8 cellular contexts compared by ENCODE assay signal in genomic region chr12:124565071-124565491, GRCh38. TPM values are rescaled to one million over a fixed set of nuclear protein-coding genes. Genes with fewer than 3 reads are reported as not detected.
DNase-seq lines count a peak whose midpoint lies in the region; ATAC-seq, FAIRE-seq and TF ChIP-seq lines count a peak whose summit lies in the region.

No MANE protein-coding gene starts in this region.

- H3K27me3 Mint-ChIP-seq in activated naive CD8-positive, alpha-beta T cell treated with anti-CD3 and anti-CD28 coated beads, Interleukin-2, amount 10 ng/mL, durations not matched to agents 7 days and 5 days, result peaks cover 2% of the 10 kb centered on the region

- intact Hi-C loops in kidney (cut with DNase I), result loop anchor here (10.0 kb wide), 1 partner anchor 200 kb away; no protein-coding TSS in a partner anchor
- intact Hi-C loops in tibial artery (cut with DNase I; ENCODE audit: low total_unique reads), result loop anchor here (5.0 kb wide), 4 partner anchors 108 to 202 kb away; no protein-coding TSS in a partner anchor

- no peak overlapping the region for H3K9ac ChIP-seq in kidney (ENCODE audit: low read length in 2 of 2)

- no peak overlapping the region for H3K27ac Mint-ChIP-seq in activated naive CD8-positive, alpha-beta T cell treated with anti-CD3 and anti-CD28 coated beads, Interleukin-2, amount 10 ng/mL, durations not matched to agents 7 days and 5 days

- TF ChIP-seq CTCF in kidney (IDR thresholded peaks at IDR 0.05; ENCODE audit: borderline replicate concordance, extremely low read depth, insufficient read depth) (no peak), tibial artery (IDR thresholded peaks at IDR 0.05) (no peak)

- H3K4me1 ChIP-seq in kidney (ENCODE audit: control insufficient read depth in 1 of 2, insufficient read depth in 1 of 2, low read depth in 1 of 2, low read length in 2 of 2), result peaks cover 8 to 19% of the 10 kb centered on the region in 2 donors
- peaks cover 8 to 74% (median 50%) of the 10 kb centered on the region in 4 donors for H3K4me1 ChIP-seq in tibial artery

- peak overlapping the region; percentile 95 for H3K4me3 Mint-ChIP-seq in activated naive CD8-positive, alpha-beta T cell treated with anti-CD3 and anti-CD28 coated beads, Interleukin-2, amount 10 ng/mL, durations not matched to agents 7 days and 5 days

- H3K4me3 ChIP-seq in kidney (ENCODE audit: low read length in 2 of 2) (peak overlapping the region in 1 of 2 donors; percentile 77), tibial artery (peak overlapping the region; percentile 88 to 94)

- DNase-seq in activated naive CD4-positive, alpha-beta T cell treated with Interleukin-2 at 50 U/mL for 16 hours, result peak; percentile 22
- DNase-seq in activated naive CD4-positive, alpha-beta T cell treated with anti-CD3 and anti-CD28 coated beads, Interleukin-2, amount 50 U/mL, for 16 hours, result no peak
- DNase-seq in activated naive CD8-positive, alpha-beta T cell treated with anti-CD3 and anti-CD28 coated beads, Interleukin-2, amount 10 ng/mL, durations not matched to agents 7 days and 5 days, result no peak
- DNase-seq in kidney (peak; percentile 53), tibial artery (peak in 1 of 2 donors; percentile 83), SIG-M5 treated with dmso at 0.1 percent for 504 hours (lab: John Stamatoyannopoulos, UW; ENCODE audit: unreplicated experiment) (no peak), NCI-H524 treated with DMSO at 0.1 percent for 48 hours (lab: John Stamatoyannopoulos, UW) (no peak)

- POLR2A ChIA-PET in activated naive CD8-positive, alpha-beta T cell treated with anti-CD3 and anti-CD28 coated beads, Interleukin-2, amount 10 ng/mL, durations not matched to agents 7 days and 5 days (lab: Charles Lee), result no interaction called here

- no peak for ATAC-seq in activated naive CD8-positive, alpha-beta T cell treated with anti-CD3 and anti-CD28 coated beads, Interleukin-2, amount 10 ng/mL, durations not matched to agents 7 days and 5 days (ENCODE audit: low read depth)
- ATAC-seq in HG03432 (IDR thresholded peaks at IDR 0.05; ENCODE audit: unreplicated experiment), result no peak

- H3K36me3 ChIP-seq in kidney (ENCODE audit: control insufficient read depth in 1 of 2, insufficient read depth in 2 of 2, low read length in 2 of 2) (no peaks in the 10 kb centered on the region), tibial artery (no peaks in the 10 kb centered on the region)

- H3K27ac ChIP-seq in kidney (ENCODE audit: low read depth in 2 of 2, low read length in 2 of 2), result no peak overlapping the region
- peak overlapping the region; percentile 92 to 97 for H3K27ac ChIP-seq in tibial artery

- no peak for FAIRE-seq in kidney (lab: Jason Lieb, UNC)

- peaks cover 10% of the 10 kb centered on the region for H3K4me1 Mint-ChIP-seq in activated naive CD8-positive, alpha-beta T cell treated with anti-CD3 and anti-CD28 coated beads, Interleukin-2, amount 10 ng/mL, durations not matched to agents 7 days and 5 days

- no peaks in the 10 kb centered on the region for H3K36me3 Mint-ChIP-seq in activated naive CD8-positive, alpha-beta T cell treated with anti-CD3 and anti-CD28 coated beads, Interleukin-2, amount 10 ng/mL, durations not matched to agents 7 days and 5 days

- no peaks in the 10 kb centered on the region for H3K27me3 ChIP-seq in tibial artery

- no peaks in the 10 kb centered on the region for H3K9me3 Mint-ChIP-seq in activated naive CD8-positive, alpha-beta T cell treated with anti-CD3 and anti-CD28 coated beads, Interleukin-2, amount 10 ng/mL, durations not matched to agents 7 days and 5 days

- H3K9me3 ChIP-seq in kidney (ENCODE audit: control insufficient read depth in 1 of 2, low read length in 2 of 2) (no peaks in the 10 kb centered on the region), tibial artery (no peaks in the 10 kb centered on the region)

RNA-seq across cellular contexts. Expression of gene NCOR2, which starts 2.3 kb away (rescaled TPM):
- 100 to 1,000 TPM in 1 of 2 experiments, 10 to 100 TPM in 1; 95.7 to 107 TPM for total RNA-seq in activated naive CD8-positive, alpha-beta T cell treated with anti-CD3 and anti-CD28 coated beads, Interleukin-2, amount 10 ng/mL, durations not matched to agents 7 days and 5 days
- 205 TPM for total RNA-seq in kidney
- 18.7 TPM for polyA plus RNA-seq in kidney (ENCODE audit: insufficient read depth, low read depth, low replicate concordance)

Comparison
In these comparisons a context has a peak if more than half of its experiments do, and no peak if none do; other contexts are left out.
1. DNase-seq: peak in activated naive CD4-positive, alpha-beta T cell treated with Interleukin-2 at 50 U/mL for 16 hours (single experiment) and kidney (single experiment); none in activated naive CD4-positive, alpha-beta T cell treated with anti-CD3 and anti-CD28 coated beads, Interleukin-2, amount 50 U/mL, for 16 hours (single experiment), activated naive CD8-positive, alpha-beta T cell treated with anti-CD3 and anti-CD28 coated beads, Interleukin-2, amount 10 ng/mL, durations not matched to agents 7 days and 5 days (single experiment), SIG-M5 treated with dmso at 0.1 percent for 504 hours (single experiment) and NCI-H524 treated with DMSO at 0.1 percent for 48 hours (single experiment).
2. H3K27ac ChIP-seq: peak in tibial artery (2 of 2); none in kidney (0 of 2).